26 cellular contexts compared by ENCODE assay signal in genomic region chr18:408367-408766, GRCh38.
"Had no signal": no experiment of that assay in that cellular context is flagged by ENCODE, and none has a peak within 500 bp of the region (broad histone marks: within the 10 kb centered on the region; RNA-seq: fewer than 3 reads in every experiment).

No MANE protein-coding gene starts in this region.

- DNase-seq: activated CD4-positive, alpha-beta T cell treated with anti-CD3 and anti-CD28 coated beads for 4 hours; activated CD8-positive, alpha-beta memory T cell treated with anti-CD3 and anti-CD28 coated beads, Interleukin-2, amount 50 U/mL, for 4 hours; activated CD8-positive, alpha-beta T cell treated with anti-CD3 and anti-CD28 coated beads for 36 hours; activated gamma-delta T cell treated with Interleukin-2 at 50 U/mL for 16 hours; activated naive CD4-positive, alpha-beta T cell treated with anti-CD3 and anti-CD28 coated beads, Interleukin-2, amount 50 U/mL, for 16 hours; activated naive CD8-positive, alpha-beta T cell treated with anti-CD3 and anti-CD28 coated beads, Interleukin-2, amount 10 ng/mL, durations not matched to agents 7 days and 5 days; activated T-cell treated with anti-CD3 and anti-CD28 coated beads, Interleukin-2, amount 50 U/mL, for 72 hours; adrenal gland; aorta; Karpas-422; NCI-H1048; NCI-H1930; NCI-H2107; NCI-H2171 treated with DMSO at 0.1 percent for 48 hours; NCI-H69; NK-92 treated with Interleukin-12 subunit alpha and Interleukin-12 subunit beta, amount 100 ng/mL, for 24 hours; OCI-M1; RPMI8226; SJCRH30 had no signal

- H3K4me1 ChIP-seq: adrenal gland, breast epithelium, SJCRH30 had no signal

- H3K36me3 ChIP-seq: adrenal gland, breast epithelium, SJCRH30 had no signal

- H3K27ac Mint-ChIP-seq: activated CD8-positive, alpha-beta T cell treated with anti-CD3 and anti-CD28 coated beads for 36 hours; activated naive CD8-positive, alpha-beta T cell treated with anti-CD3 and anti-CD28 coated beads, Interleukin-2, amount 10 ng/mL, durations not matched to agents 7 days and 5 days; activated T-cell treated with anti-CD3 and anti-CD28 coated beads, Interleukin-2, amount 50 U/mL, for 72 hours; activated T-helper 2 cell treated with anti-CD3 and anti-CD28 coated beads, Interferon-gamma antibody, Interleukin-2, Interleukin-4, amounts not matched to agents 10 μg/mL and 5 μg/mL and 100 μg/mL, durations not matched to agents 14 hours and 24 hours and 36 hours; T-helper 1 cell treated with Interleukin-12 subunit alpha and Interleukin-12 subunit beta and Interleukin-4 antibody, amounts not matched to agents 30 μg/mL and 1 μg/mL, for 36 hours had no signal

- H3K27me3 ChIP-seq: adrenal gland, breast epithelium, SJCRH30 had no signal

- ATAC-seq: activated CD4-positive, CD25-positive, alpha-beta regulatory T cell treated with anti-CD3 and anti-CD28 coated beads, Interleukin-2, amount 50 U/mL, for 24 hours; activated CD8-positive, alpha-beta T cell treated with anti-CD3 and anti-CD28 coated beads for 36 hours; activated T-cell treated with anti-CD3 and anti-CD28 coated beads, Interleukin-2, amount 50 U/mL, for 72 hours; K562; Panc1; Right ventricle myocardium inferior had no signal

- H3K36me3 Mint-ChIP-seq: activated naive CD8-positive, alpha-beta T cell treated with anti-CD3 and anti-CD28 coated beads, Interleukin-2, amount 10 ng/mL, durations not matched to agents 7 days and 5 days had no signal

- H3K4me1 Mint-ChIP-seq: activated naive CD8-positive, alpha-beta T cell treated with anti-CD3 and anti-CD28 coated beads, Interleukin-2, amount 10 ng/mL, durations not matched to agents 7 days and 5 days had no signal

- H3K4me3 ChIP-seq: adrenal gland, breast epithelium, K562, SJCRH30 had no signal

- H3K9me3 ChIP-seq: adrenal gland, breast epithelium, SJCRH30 had no signal

- H3K27ac ChIP-seq: adrenal gland, breast epithelium, SJCRH30 had no signal

- H3K4me3 Mint-ChIP-seq: activated CD8-positive, alpha-beta T cell treated with anti-CD3 and anti-CD28 coated beads for 36 hours; activated naive CD8-positive, alpha-beta T cell treated with anti-CD3 and anti-CD28 coated beads, Interleukin-2, amount 10 ng/mL, durations not matched to agents 7 days and 5 days; activated T-cell treated with anti-CD3 and anti-CD28 coated beads, Interleukin-2, amount 50 U/mL, for 72 hours; T-helper 1 cell treated with Interleukin-12 subunit alpha and Interleukin-12 subunit beta and Interleukin-4 antibody, amounts not matched to agents 30 μg/mL and 1 μg/mL, for 36 hours had no signal
